9 cellular contexts compared by ENCODE assay signal in the genomic region with DNA sequence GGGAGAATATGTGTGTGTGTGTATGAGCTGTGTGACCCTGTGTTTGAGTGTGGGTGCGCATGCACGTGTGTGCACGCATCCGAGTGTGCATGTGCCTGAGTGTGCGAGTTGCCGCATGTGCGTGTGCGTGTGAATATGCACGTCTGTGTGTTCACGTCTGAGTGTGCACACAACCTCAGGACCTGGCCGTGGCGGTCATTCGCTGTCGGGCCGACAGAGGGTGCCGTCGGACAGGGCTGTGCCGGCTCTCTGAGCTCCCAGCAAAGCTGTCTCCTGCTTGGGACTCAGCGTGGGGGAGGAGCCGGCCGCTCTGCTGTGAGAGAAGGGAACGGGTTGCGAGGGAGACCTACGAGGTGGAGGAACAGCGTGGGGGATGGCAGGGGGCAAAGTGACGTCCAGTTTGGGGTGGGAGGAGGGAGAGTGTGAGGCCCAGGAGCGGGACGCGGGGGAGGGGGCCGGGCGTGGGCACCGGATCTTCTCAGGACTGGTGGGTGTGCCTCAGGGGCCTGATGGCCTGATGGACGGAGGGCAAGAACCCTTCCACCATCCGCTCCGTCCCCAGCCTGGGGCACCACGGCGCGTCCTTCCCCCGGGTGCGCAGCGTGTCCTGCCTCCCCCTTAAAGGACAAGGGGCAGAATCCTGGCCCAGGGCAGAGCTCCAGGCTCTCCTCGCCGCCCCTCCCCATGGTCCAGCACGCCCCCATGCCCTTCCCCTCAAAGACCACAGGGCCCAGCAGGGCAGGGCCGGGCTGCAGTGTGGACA. TPM values are rescaled to one million over a fixed set of nuclear protein-coding genes. Genes with fewer than 3 reads are reported as not detected.
DNase-seq lines count a peak whose midpoint lies in the region; ATAC-seq and FAIRE-seq lines count a peak whose summit lies in the region.
"Had no signal": no experiment of that assay in that cellular context is flagged by ENCODE, and none has a peak within 500 bp of the region (broad histone marks: within the 10 kb centered on the region; RNA-seq: fewer than 3 reads in every experiment).

No MANE protein-coding gene starts in this region.

- intact Hi-C loops in CD4-positive, alpha-beta memory T cell (cut with micrococcal nuclease): loop anchor here (1.0 to 2.0 kb wide), 3 partner anchors 18 to 72 kb away; no protein-coding TSS in a partner anchor

- H3K9me3 Mint-ChIP-seq in CD4-positive, alpha-beta memory T cell: no peaks in the 10 kb centered on the region

- H3K36me3 Mint-ChIP-seq in CD4-positive, alpha-beta memory T cell: no peaks in the 10 kb centered on the region

- ATAC-seq in GM21367 (IDR thresholded peaks at IDR 0.05; ENCODE audit: unreplicated experiment): peak; percentile 57

- H3K27ac Mint-ChIP-seq in CD4-positive, alpha-beta memory T cell: peak overlapping the region in 3 of 7 donors; percentile 17 to 86 (median 23)

- peak; percentile 78 to 83 (median 80) for DNase-seq in CD4-positive, alpha-beta memory T cell
- peak; percentile 84 for DNase-seq in LoVo (ENCODE audit: low spot score)
- DNase-seq in SHP77 treated with DMSO at 0.1 percent for 48 hours (lab: John Stamatoyannopoulos, UW): peak; percentile 73
- DNase-seq in activated gamma-delta T cell (lab: John Stamatoyannopoulos, UW): peak; percentile 63
- DNase-seq in frontal cortex (ENCODE audit: low spot score in 2 of 2): peak; percentile 89 to 97
- DNase-seq in non-pigmented ciliary epithelial cell (ENCODE audit: low read depth): peak; percentile 32
- DNase-seq in stromal cell of bone marrow (ENCODE audit: low read depth): peak; percentile 57

- no peaks in the 10 kb centered on the region for H3K36me3 ChIP-seq in CD4-positive, alpha-beta memory T cell (ENCODE audit: insufficient read depth, low read length)

- H3K4me3 Mint-ChIP-seq in CD4-positive, alpha-beta memory T cell: peak overlapping the region; percentile 64 to 92 (median 75)

- H3K4me1 ChIP-seq in CD4-positive, alpha-beta memory T cell (ENCODE audit: insufficient read depth, low read length): peaks cover 12% of the 10 kb centered on the region

- no peak overlapping the region for H3K27ac ChIP-seq in CD4-positive, alpha-beta memory T cell (ENCODE audit: low read depth, low read length)

- POLR2A ChIA-PET in CD4-positive, alpha-beta memory T cell (lab: Charles Lee; ENCODE audit: partially characterized antibody): interaction anchor here (0.7 to 1.4 kb wide), 6 partner anchors 19 to 129 kb away, joined by 3 to 16 read pairs (median 3); partner anchors contain the start of genes BHLHE23 and GID8

- H3K27me3 ChIP-seq in CD4-positive, alpha-beta memory T cell (ENCODE audit: insufficient read depth, low read length): peaks cover 6% of the 10 kb centered on the region

- H3K9me3 ChIP-seq in CD4-positive, alpha-beta memory T cell (ENCODE audit: control insufficient read depth in 1 of 2, low read length in 2 of 2): no peaks in the 10 kb centered on the region

- H3K4me3 ChIP-seq in CD4-positive, alpha-beta memory T cell (ENCODE audit: low read length in 2 of 2): no peak overlapping the region

- FAIRE-seq in frontal cortex (lab: Jason Lieb, UNC): no peak

- peaks cover 27 to 28% of the 10 kb centered on the region in 2 donors for H3K27me3 Mint-ChIP-seq in CD4-positive, alpha-beta memory T cell

- peaks cover 11 to 29% (median 15%) of the 10 kb centered on the region in 4 donors for H3K4me1 Mint-ChIP-seq in CD4-positive, alpha-beta memory T cell

- CTCF ChIA-PET in CD4-positive, alpha-beta memory T cell (lab: Charles Lee; ENCODE audit: partially characterized antibody): interaction anchor here (0.6 to 1.7 kb wide), 19 partner anchors 9 to 208 kb away, joined by 3 to 13 read pairs (median 5); no protein-coding TSS in a partner anchor

RNA-seq across cellular contexts. Expression of gene SLC17A9, which starts 19.9 kb away (rescaled TPM):
- 1 to 10 TPM; 2.1 to 2.4 TPM for total RNA-seq in CD4-positive, alpha-beta memory T cell
- under 1 TPM in 1 of 2 donors, not detected in 1; 0.13 TPM for polyA plus RNA-seq in CD4-positive, alpha-beta memory T cell
- total RNA-seq in frontal cortex: under 0.01 TPM

RNA-seq across cellular contexts. Expression of gene BHLHE23, which starts 34.3 kb away (rescaled TPM):
- not detected for total RNA-seq in CD4-positive, alpha-beta memory T cell
- polyA plus RNA-seq in CD4-positive, alpha-beta memory T cell: not detected
- not detected for total RNA-seq in frontal cortex
- polyA plus RNA-seq: adipose tissue had no signal

RNA-seq across cellular contexts. Expression of gene GID8, which starts 34.5 kb away (rescaled TPM):
- 10 to 100 TPM; 44.4 to 47.8 TPM for total RNA-seq in CD4-positive, alpha-beta memory T cell
- polyA plus RNA-seq in CD4-positive, alpha-beta memory T cell: 10 to 100 TPM; 11.2 to 19.1 TPM
- total RNA-seq in frontal cortex: 57.1 TPM

RNA-seq across cellular contexts. Expression of gene DIDO1, which starts 46.1 kb away (rescaled TPM):
- total RNA-seq in CD4-positive, alpha-beta memory T cell: 100 to 1,000 TPM; 127 to 129 TPM
- 10 to 100 TPM; 24.7 to 39.7 TPM for polyA plus RNA-seq in CD4-positive, alpha-beta memory T cell
- 37.5 TPM for total RNA-seq in frontal cortex

Comparison
In these comparisons a context has a peak if more than half of its experiments do, and no peak if none do; other contexts are left out.
1. DNase-seq: peak in every context shown above with its lines; median percentile 93 in frontal cortex; 84 in LoVo; 80 in CD4-positive, alpha-beta memory T cell; 73 in SHP77 treated with DMSO at 0.1 percent for 48 hours; 63 in activated gamma-delta T cell; 57 in stromal cell of bone marrow; 32 in non-pigmented ciliary epithelial cell.